ENCODE assay signal across 1 cellular context in genomic region chr17:60371818-60372510, GRCh38.
A peak's percentile ranks its signal among the peaks of the same experiment; 100 is the strongest.
TF ChIP-seq lines count a peak whose summit lies in the region.

No MANE protein-coding gene starts in this region.

TF ChIP-seq in GM12878, 131 proteins besides CTCF, POLR2A, EP300 and RAD21:
- no peak for TF ChIP-seq ATF2 (IDR thresholded peaks at IDR 0.05; ENCODE audit: low read length)
- no peak for TF ChIP-seq FOXM1 (IDR thresholded peaks at IDR 0.05; ENCODE audit: low read depth, low read length)
- TF ChIP-seq SREBF1 (IDR thresholded peaks at IDR 0.05; ENCODE audit: low read length): no peak
- TF ChIP-seq PBX3 (IDR thresholded peaks at IDR 0.05; ENCODE audit: insufficient replicate concordance, low read depth, low read length): no peak
- TF ChIP-seq NFXL1 (IDR thresholded peaks at IDR 0.05; ENCODE audit: borderline replicate concordance): 0 out of 2 replicates have a peak, but pooled peaks have one; percentile 7
- no peak for TF ChIP-seq SREBF2 (IDR thresholded peaks at IDR 0.05; ENCODE audit: low read length)
- no peak for TF ChIP-seq GATAD2B (conservative IDR thresholded peaks at IDR 0.05; ENCODE audit: low read depth)
- no peak for TF ChIP-seq ZNF622 (IDR thresholded peaks at IDR 0.05)
